ENCODE assay signal across 15 cellular contexts in genomic region chr1:45429543-45430159, GRCh38.
"Had no signal": no experiment of that assay in that cellular context is flagged by ENCODE, and none has a peak within 500 bp of the region (broad histone marks: within the 10 kb centered on the region; RNA-seq: fewer than 3 reads in every experiment).

No MANE protein-coding gene starts in this region.

- H3K4me1 Mint-ChIP-seq: mesothelial cell of epicardium, nephron progenitor cell had no signal

- H3K9me3 Mint-ChIP-seq: activated naive CD4-positive, alpha-beta T cell treated with anti-CD3 and anti-CD28 coated beads, Interleukin-2, amount 50 U/mL, for 72 hours; mesothelial cell of epicardium; nephron progenitor cell had no signal

- H3K36me3 Mint-ChIP-seq: activated naive CD4-positive, alpha-beta T cell treated with anti-CD3 and anti-CD28 coated beads, Interleukin-2, amount 50 U/mL, for 72 hours; mesothelial cell of epicardium had no signal

- H3K4me3 Mint-ChIP-seq: mesothelial cell of epicardium, nephron progenitor cell had no signal

- H3K27ac Mint-ChIP-seq: activated naive CD4-positive, alpha-beta T cell treated with anti-CD3 and anti-CD28 coated beads, Interleukin-2, amount 50 U/mL, for 72 hours; mesothelial cell of epicardium; nephron progenitor cell had no signal

- ATAC-seq: activated CD4-positive, CD25-positive, alpha-beta regulatory T cell treated with anti-CD3 and anti-CD28 coated beads, Interleukin-2, amount 50 U/mL, for 24 hours; activated naive CD4-positive, alpha-beta T cell treated with anti-CD3 and anti-CD28 coated beads, Interleukin-2, amount 50 U/mL, for 72 hours; esophagus mucosa; gastrocnemius medialis had no signal

- DNase-seq: activated CD4-positive, alpha-beta T cell treated with anti-CD3 and anti-CD28 coated beads, Interleukin-2, amount 50 U/mL, for 1 hour; activated gamma-delta T cell treated with Interleukin-2 at 50 U/mL for 16 hours; cerebellar nuclear complex; effector CD4-positive, alpha-beta T cell; gastrocnemius medialis; head of caudate nucleus; nephron progenitor cell; nucleus accumbens; spleen; stimulated activated CD4-positive, alpha-beta T cell treated with anti-CD3 and anti-CD28 coated beads, Interleukin-4, amount 100 ng/mL, for 4 hours; stimulated activated naive CD4-positive, alpha-beta T cell treated with Interleukin-2 at 50 U/mL for 16 hours had no signal
